14 cellular contexts compared by ENCODE assay signal in the genomic region with DNA sequence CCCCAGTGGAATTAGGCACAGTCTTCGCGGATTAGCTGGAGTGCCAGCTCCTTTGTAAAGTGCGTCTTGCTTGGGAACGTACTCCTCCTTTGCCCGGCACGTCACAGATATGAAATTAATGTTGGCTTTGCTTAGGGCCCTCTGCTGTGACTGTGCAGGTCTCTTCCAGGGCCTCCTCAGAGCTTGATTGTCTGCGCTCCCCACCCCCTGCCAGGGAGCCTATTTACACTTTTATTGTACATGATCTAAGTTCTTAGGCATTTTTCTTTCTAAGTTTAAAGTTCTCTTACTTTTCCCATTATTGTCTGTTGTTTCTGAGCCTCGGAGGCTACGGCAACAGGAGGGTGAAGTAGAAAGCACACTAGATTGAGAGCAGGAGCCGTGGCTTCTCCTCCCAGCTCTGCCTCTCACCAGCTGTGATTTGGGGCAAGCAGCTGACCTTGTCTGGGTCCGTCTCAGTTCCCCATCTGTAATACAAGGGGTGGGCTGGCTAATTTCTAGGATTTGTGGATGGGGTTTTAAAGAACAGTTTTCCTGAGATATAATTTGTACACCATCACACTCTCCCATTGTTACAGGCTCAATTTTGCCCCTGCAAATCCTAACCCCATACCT.
DNase-seq lines count a peak whose midpoint lies in the region; ATAC-seq and TF ChIP-seq lines count a peak whose summit lies in the region.
"Had no signal": no experiment of that assay in that cellular context is flagged by ENCODE, and none has a peak within 500 bp of the region (broad histone marks: within the 10 kb centered on the region; RNA-seq: fewer than 3 reads in every experiment).

No MANE protein-coding gene starts in this region.

- no peak for TF ChIP-seq POLR2A in gastroesophageal sphincter (IDR thresholded peaks at IDR 0.05)

- H3K9me3 ChIP-seq in ascending aorta = no peaks in the 10 kb centered on the region
- H3K9me3 ChIP-seq in gastroesophageal sphincter = no peaks in the 10 kb centered on the region
- no peaks in the 10 kb centered on the region for H3K9me3 ChIP-seq in Karpas-422 (ENCODE audit: low read length)
- H3K9me3 ChIP-seq: sigmoid colon had no signal

- no peak for TF ChIP-seq EP300 in gastroesophageal sphincter (IDR thresholded peaks at IDR 0.05)

- no peak overlapping the region for H3K9ac ChIP-seq in Karpas-422 (ENCODE audit: low read length)

- intact Hi-C loops in ascending aorta (cut with DNase I) = no loop called here
- intact Hi-C loops in sciatic nerve (cut with DNase I) = no loop called here

- TF ChIP-seq CTCF in ascending aorta (IDR thresholded peaks at IDR 0.05) (no peak), gastroesophageal sphincter (IDR thresholded peaks at IDR 0.05) (no peak)

- H3K4me1 ChIP-seq in ascending aorta (peaks cover 5 to 12% of the 10 kb centered on the region in 2 donors), gastroesophageal sphincter (peaks cover 0 to 14% (median 8%) of the 10 kb centered on the region in 3 donors), Karpas-422 (ENCODE audit: low read length) (no peaks in the 10 kb centered on the region)

- no peak overlapping the region for H2AFZ ChIP-seq in Karpas-422 (ENCODE audit: low read length)

- H3K36me3 ChIP-seq in ascending aorta (no peaks in the 10 kb centered on the region), gastroesophageal sphincter (no peaks in the 10 kb centered on the region), Karpas-422 (ENCODE audit: insufficient read depth, low read length) (no peaks in the 10 kb centered on the region)
- H3K36me3 ChIP-seq: sigmoid colon had no signal

- peak; percentile 39 for DNase-seq in DMS79 (lab: John Stamatoyannopoulos, UW)
- DNase-seq in ascending aorta (ENCODE audit: low spot score in 2 of 2) = no peak
- no peak for DNase-seq in sciatic nerve (ENCODE audit: low spot score)
- no peak for DNase-seq in NCI-H1092 (lab: John Stamatoyannopoulos, UW)
- no peak for DNase-seq in Karpas-422
- no peak for DNase-seq in SW480 (ENCODE audit: low spot score)
- DNase-seq: activated CD4-positive, CD25-positive, alpha-beta regulatory T cell treated with anti-CD3 and anti-CD28 coated beads, Interleukin-2, amount 50 U/mL, for 72 hours; activated effector memory CD4-positive, alpha-beta T cell treated with Interleukin-2 at 50 U/mL for 16 hours; CD4-positive, alpha-beta memory T cell; hypothalamus; sigmoid colon had no signal

- H3K27me3 ChIP-seq in ascending aorta (no peaks in the 10 kb centered on the region), gastroesophageal sphincter (no peaks in the 10 kb centered on the region), Karpas-422 (ENCODE audit: low read length) (no peaks in the 10 kb centered on the region)
- H3K27me3 ChIP-seq: sigmoid colon had no signal

- peak overlapping the region; percentile 77 to 84 for H3K27ac ChIP-seq in ascending aorta
- peak overlapping the region in 3 of 4 donors; percentile 44 to 71 (median 54) for H3K27ac ChIP-seq in gastroesophageal sphincter
- no peak overlapping the region for H3K27ac ChIP-seq in Karpas-422 (ENCODE audit: low read length)

- WGBS in gastroesophageal sphincter (ENCODE audit: low coverage in 1 of 2), 2 donors = 32 to 43% methylated on average over 9 to 10 of the region's 11 CpGs

- H3K4me3 ChIP-seq in ascending aorta (peak overlapping the region in 1 of 2 donors; percentile 3), gastroesophageal sphincter (no peak overlapping the region), Karpas-422 (ENCODE audit: low read length) (no peak overlapping the region)
- H3K4me3 ChIP-seq: sigmoid colon had no signal

- ATAC-seq in gastroesophageal sphincter = peak; percentile 72
- ATAC-seq in sciatic nerve = peak; percentile 68
- ATAC-seq in GM18873 (IDR thresholded peaks at IDR 0.05; ENCODE audit: low FRiP score, unreplicated experiment) = no peak
- ATAC-seq: SK-N-SH treated with all-trans-retinoic acid at 6 μM for 48 hours had no signal

- H3K4me2 ChIP-seq in Karpas-422 (ENCODE audit: low read depth, low read length, poor library complexity, severe bottlenecking) = no peak overlapping the region

- H3K9me2 ChIP-seq in Karpas-422 (replicated peaks; ENCODE audit: insufficient read depth, low read length) = no peaks in the 10 kb centered on the region

- no peaks in the 10 kb centered on the region for H4K20me1 ChIP-seq in Karpas-422 (ENCODE audit: insufficient read depth, low read depth, low read length)

- no peaks in the 10 kb centered on the region for H3K79me2 ChIP-seq in Karpas-422 (ENCODE audit: low read length)
